ENCODE assay signal across 21 cellular contexts in genomic region chr4:82741188-82741587, GRCh38. TPM values are rescaled to one million over a fixed set of nuclear protein-coding genes. Genes with fewer than 3 reads are reported as not detected.
A peak's percentile ranks its signal among the peaks of the same experiment; 100 is the strongest.
DNase-seq lines count a peak whose midpoint lies in the region; ATAC-seq, FAIRE-seq and TF ChIP-seq lines count a peak whose summit lies in the region.
"Had no signal": no experiment of that assay in that cellular context is flagged by ENCODE, and none has a peak within 500 bp of the region (broad histone marks: within the 10 kb centered on the region; RNA-seq: fewer than 3 reads in every experiment).

No MANE protein-coding gene starts in this region.

- H2AFZ ChIP-seq in astrocyte (ENCODE audit: low read depth, low read length) (no peak overlapping the region), neural progenitor cell (replicated peaks) (no peak overlapping the region)
- H2AFZ ChIP-seq: GM23248 had no signal

- H3K27me3 ChIP-seq in astrocyte (ENCODE audit: insufficient read depth, low read length) (no peaks in the 10 kb centered on the region), dorsolateral prefrontal cortex (no peaks in the 10 kb centered on the region), neural progenitor cell (no peaks in the 10 kb centered on the region), uterus (no peaks in the 10 kb centered on the region)

- H3K36me3 Mint-ChIP-seq in astrocyte (ENCODE audit: low read depth, unreplicated experiment) (peaks cover 11% of the 10 kb centered on the region), neural progenitor cell (peaks cover 7% of the 10 kb centered on the region)
- H3K36me3 Mint-ChIP-seq: CD14-positive monocyte; CD8-positive, alpha-beta T cell had no signal

- no peak for TF ChIP-seq POLR2A in uterus (IDR thresholded peaks at IDR 0.05)

- H3K9me3 Mint-ChIP-seq in astrocyte (ENCODE audit: unreplicated experiment), result no peaks in the 10 kb centered on the region
- no peaks in the 10 kb centered on the region for H3K9me3 Mint-ChIP-seq in neural progenitor cell
- H3K9me3 Mint-ChIP-seq: CD14-positive monocyte; CD8-positive, alpha-beta T cell had no signal

- H3K27me3 Mint-ChIP-seq in astrocyte (ENCODE audit: low read depth, unreplicated experiment), result no peaks in the 10 kb centered on the region
- peaks cover 2% of the 10 kb centered on the region for H3K27me3 Mint-ChIP-seq in neural progenitor cell (ENCODE audit: insufficient read depth, low read depth)

- H4K20me1 ChIP-seq in astrocyte (ENCODE audit: insufficient read depth, low read length) (no peaks in the 10 kb centered on the region), neural progenitor cell (ENCODE audit: low read depth) (peaks cover 22% of the 10 kb centered on the region)

- H3K27ac ChIP-seq in astrocyte (ENCODE audit: low read depth, low read length), result no peak overlapping the region
- peak overlapping the region in 53 of 59 donors; percentile 1 to 94 (median 71) for H3K27ac ChIP-seq in dorsolateral prefrontal cortex
- no peak overlapping the region for H3K27ac ChIP-seq in neural progenitor cell
- peak overlapping the region; percentile 75 for H3K27ac ChIP-seq in temporal lobe (ENCODE audit: low read depth, low read length)
- no peak overlapping the region for H3K27ac ChIP-seq in uterus
- H3K27ac ChIP-seq: A549, GM23248, HL-60 had no signal

- ATAC-seq in HG02870 (IDR thresholded peaks at IDR 0.05; ENCODE audit: unreplicated experiment), result no peak
- ATAC-seq in HG03439 (IDR thresholded peaks at IDR 0.05; ENCODE audit: unreplicated experiment), result no peak
- ATAC-seq: A549; CD8-positive, alpha-beta T cell had no signal

- H3K4me3 ChIP-seq in astrocyte (ENCODE audit: insufficient read depth, low read depth, low read length) (no peak overlapping the region), dorsolateral prefrontal cortex (no peak overlapping the region), neural progenitor cell (no peak overlapping the region), uterus (no peak overlapping the region)
- H3K4me3 ChIP-seq: A549, GM23248 had no signal

- H3K79me2 ChIP-seq in astrocyte (ENCODE audit: insufficient read depth, low read length) (peaks cover 3% of the 10 kb centered on the region), neural progenitor cell (ENCODE audit: low read depth) (no peaks in the 10 kb centered on the region)

- TF ChIP-seq CTCF in astrocyte (IDR thresholded peaks at IDR 0.05; ENCODE audit: insufficient read depth, low read depth, low read length) (no peak), dorsolateral prefrontal cortex (IDR thresholded peaks at IDR 0.05 in 54 of 56, conservative IDR thresholded peaks at IDR 0.05 in 2 of 56; ENCODE audit: low read depth in 1 of 56, partially characterized antibody in 56 of 56) (no peak), neural progenitor cell (IDR thresholded peaks at IDR 0.05) (no peak), uterus (IDR thresholded peaks at IDR 0.05) (no peak)

- H3K4me1 ChIP-seq in astrocyte (ENCODE audit: insufficient read depth, low read length) (peaks cover 22% of the 10 kb centered on the region), neural progenitor cell (peaks cover 14% of the 10 kb centered on the region), uterus (no peaks in the 10 kb centered on the region)
- H3K4me1 ChIP-seq: A549 had no signal

- H3K4me3 Mint-ChIP-seq in astrocyte (ENCODE audit: unreplicated experiment) (peak overlapping the region; percentile 14), neural progenitor cell (no peak overlapping the region)
- H3K4me3 Mint-ChIP-seq: CD14-positive monocyte; CD8-positive, alpha-beta T cell had no signal

- intact Hi-C loops in dorsolateral prefrontal cortex (cut with DNase I) (loop anchor here (5.0 to 10.0 kb wide), 2 partner anchors 54 to 279 kb away; partner anchors contain the start of gene SCD5 (in 1 of the 2)), uterus (cut with DNase I; ENCODE audit: low total_unique reads) (no loop called here)

- H3K4me1 Mint-ChIP-seq in astrocyte (ENCODE audit: low read depth, unreplicated experiment) (peaks cover 34% of the 10 kb centered on the region), neural progenitor cell (peaks cover 19% of the 10 kb centered on the region)
- H3K4me1 Mint-ChIP-seq: CD14-positive monocyte had no signal

- H3K9ac ChIP-seq in astrocyte (ENCODE audit: low read length), result no peak overlapping the region
- no peak overlapping the region for H3K9ac ChIP-seq in neural progenitor cell
- H3K9ac ChIP-seq: GM23248 had no signal

- no peak overlapping the region for H3K4me2 ChIP-seq in astrocyte (ENCODE audit: low read length)
- no peak overlapping the region for H3K4me2 ChIP-seq in neural progenitor cell
- H3K4me2 ChIP-seq: A549 had no signal

- FAIRE-seq in astrocyte (lab: Jason Lieb, UNC), result no peak
- FAIRE-seq: A549, D721Med, G401.6, GM12891, H54 had no signal

- H3F3A ChIP-seq in neural progenitor cell (ENCODE audit: low read depth), result no peaks in the 10 kb centered on the region

- DNase-seq in astrocyte (ENCODE audit: low read depth) (no peak), dorsolateral prefrontal cortex (no peak), neural progenitor cell (ENCODE audit: low spot score) (no peak), uterus (no peak)
- DNase-seq: CD8-positive, alpha-beta T cell; COR-L47; DMS153; DMS79 treated with DMSO at 0.1 percent for 48 hours; EL; GM23248; IMR-90 had no signal

- H3K27ac Mint-ChIP-seq in astrocyte (ENCODE audit: unreplicated experiment) (no peak overlapping the region), neural progenitor cell (peak overlapping the region; percentile 23)
- H3K27ac Mint-ChIP-seq: CD8-positive, alpha-beta T cell had no signal

- H3K9me3 ChIP-seq in astrocyte (ENCODE audit: insufficient read depth, low read depth, low read length) (no peaks in the 10 kb centered on the region), neural progenitor cell (ENCODE audit: low read depth) (no peaks in the 10 kb centered on the region), uterus (no peaks in the 10 kb centered on the region)
- H3K9me3 ChIP-seq: A549 had no signal

- no peaks in the 10 kb centered on the region for H3K36me3 ChIP-seq in astrocyte (ENCODE audit: insufficient read depth, low read length)
- H3K36me3 ChIP-seq in neural progenitor cell, result no peaks in the 10 kb centered on the region
- no peaks in the 10 kb centered on the region for H3K36me3 ChIP-seq in uterus

RNA-seq across cellular contexts. Expression of gene SCD5, which starts 57.4 kb away (rescaled TPM):
- total RNA-seq in astrocyte, result 61.7 and 63.1 TPM in 2 replicates
- 100 to 1,000 TPM; 191 to 439 (median 289) TPM for total RNA-seq in dorsolateral prefrontal cortex
- total RNA-seq in neural progenitor cell (ENCODE audit: low replicate concordance), result 34.5 and 36.9 TPM in 2 replicates
- 271 TPM for total RNA-seq in temporal lobe
- 10 to 100 TPM in 2 of 4 donors, 1 to 10 TPM in 2; 4.1 to 30.3 (median 7.8) TPM for total RNA-seq in uterus

Comparison
In these comparisons a context has a peak if more than half of its experiments do, and no peak if none do; other contexts are left out.
1. H3K27ac ChIP-seq: peak in dorsolateral prefrontal cortex (53 of 59) and temporal lobe (single experiment); none in astrocyte (single experiment), neural progenitor cell (single experiment) and uterus (0 of 2).